Comparison of ENCODE assay signal across 1 cellular context in genomic region chr15:67109141-67110034, GRCh38.
A peak's percentile ranks its signal among the peaks of the same experiment; 100 is the strongest.
TF ChIP-seq lines count a peak whose summit lies in the region.

No MANE protein-coding gene starts in this region.

TF ChIP-seq in HepG2, 621 proteins besides CTCF, POLR2A, EP300 and RAD21 (continued from another document and continues in another):
- TF ChIP-seq THRA (CRISPR knock-in tag; IDR thresholded peaks at IDR 0.05; ENCODE audit: borderline replicate concordance) (peak; percentile 91; the same call in 1 of the 2 replicates), SOX5 (CRISPR knock-in tag; IDR thresholded peaks at IDR 0.05; ENCODE audit: borderline replicate concordance) (0 out of 2 replicates have a peak, but pooled peaks have one; percentile 29), BHLHE40 (IDR thresholded peaks at IDR 0.05; ENCODE audit: low read length) (peak; percentile 75), ZNF687 (CRISPR knock-in tag; IDR thresholded peaks at IDR 0.05) (peak; percentile 73), KLF9 (CRISPR knock-in tag; IDR thresholded peaks at IDR 0.05; ENCODE audit: low read depth) (no peak), ATF5 (CRISPR knock-in tag; IDR thresholded peaks at IDR 0.05; ENCODE audit: low read depth) (no peak), HIVEP1 (CRISPR knock-in tag; IDR thresholded peaks at IDR 0.05) (0 out of 2 replicates have a peak, but pooled peaks have one; percentile 53), RELA (CRISPR knock-in tag; IDR thresholded peaks at IDR 0.05) (no peak), NR2F6 (IDR thresholded peaks at IDR 0.05) (no peak), NR2F6 (CRISPR knock-in tag; IDR thresholded peaks at IDR 0.05) (peak; percentile 53; the same call in 1 of the 2 replicates), ZNF629 (CRISPR knock-in tag; conservative IDR thresholded peaks at IDR 0.05) (peak; percentile 93), NFKBIZ (CRISPR knock-in tag; IDR thresholded peaks at IDR 0.05) (no peak), HNF4A (CRISPR knock-in tag; IDR thresholded peaks at IDR 0.05) (peak; percentile 18; the same call in 1 of the 2 replicates), ZNF354B (CRISPR knock-in tag; IDR thresholded peaks at IDR 0.05) (no peak), PHF21A (CRISPR knock-in tag; IDR thresholded peaks at IDR 0.05) (no peak), GATAD2A (CRISPR knock-in tag; IDR thresholded peaks at IDR 0.05) (peak; percentile 67), HOXA3 (CRISPR knock-in tag; IDR thresholded peaks at IDR 0.05) (peak; percentile 46; the same call in 1 of the 2 replicates), FOXA3 (CRISPR knock-in tag; IDR thresholded peaks at IDR 0.05) (0 out of 2 replicates have a peak, but pooled peaks have one; percentile 33), TCF7 (IDR thresholded peaks at IDR 0.05; ENCODE audit: low read depth) (peak; percentile 12; the same call in 1 of the 2 replicates), HNRNPLL (IDR thresholded peaks at IDR 0.05; ENCODE audit: low read depth, low read length, poor library complexity, severe bottlenecking) (peak; percentile 33), SOX13 (IDR thresholded peaks at IDR 0.05) (no peak), SOX13 (CRISPR knock-in tag; conservative IDR thresholded peaks at IDR 0.05 in 1 of 2, IDR thresholded peaks at IDR 0.05 in 1 of 2) (peak in 1 of 2 experiments; percentile 41; a peak in 1 of 4 replicates), HOMEZ (CRISPR knock-in tag; IDR thresholded peaks at IDR 0.05; ENCODE audit: low read depth) (no peak), GPBP1L1 (CRISPR knock-in tag; IDR thresholded peaks at IDR 0.05) (no peak), HMG20A (CRISPR knock-in tag; IDR thresholded peaks at IDR 0.05; ENCODE audit: borderline replicate concordance) (peak; percentile 69; the same call in 1 of the 2 replicates), CREM (IDR thresholded peaks at IDR 0.05) (peak; percentile 45; the same call in 1 of the 2 replicates), CREM (CRISPR knock-in tag; IDR thresholded peaks at IDR 0.05) (no peak), XRCC5 (optimal IDR thresholded peaks at IDR 0.05; ENCODE audit: low read length) (peak; percentile 23), ZBTB42 (CRISPR knock-in tag; IDR thresholded peaks at IDR 0.05) (no peak), ZMYM2 (CRISPR knock-in tag; IDR thresholded peaks at IDR 0.05) (peak; percentile 55; the same call in 1 of the 2 replicates), FOSL2 (CRISPR knock-in tag; IDR thresholded peaks at IDR 0.05) (peak; percentile 74), SMARCC2 (IDR thresholded peaks at IDR 0.05) (no peak), SAP130 (CRISPR knock-in tag; IDR thresholded peaks at IDR 0.05; ENCODE audit: low read depth) (no peak), MTF2 (CRISPR knock-in tag; IDR thresholded peaks at IDR 0.05; ENCODE audit: borderline replicate concordance) (no peak), ZHX2 (IDR thresholded peaks at IDR 0.05; ENCODE audit: low read depth) (0 out of 2 replicates have a peak, but pooled peaks have one; percentile 30), ZHX2 (CRISPR knock-in tag; IDR thresholded peaks at IDR 0.05; ENCODE audit: borderline replicate concordance) (no peak), SKIL (CRISPR knock-in tag; IDR thresholded peaks at IDR 0.05; ENCODE audit: borderline replicate concordance) (peak; percentile 37; the same call in 1 of the 2 replicates), ADNP (CRISPR knock-in tag; IDR thresholded peaks at IDR 0.05) (peak; percentile 35; the same call in 1 of the 2 replicates), MEIS2 (CRISPR knock-in tag; IDR thresholded peaks at IDR 0.05) (no peak), IRF1 (CRISPR knock-in tag; IDR thresholded peaks at IDR 0.05; ENCODE audit: low read depth) (no peak), ZNF709 (CRISPR knock-in tag; IDR thresholded peaks at IDR 0.05) (no peak), POGZ (CRISPR knock-in tag; IDR thresholded peaks at IDR 0.05) (peak; percentile 76), MAZ (IDR thresholded peaks at IDR 0.05; ENCODE audit: borderline replicate concordance, low read depth, low read length) (no peak), MAZ (CRISPR knock-in tag; IDR thresholded peaks at IDR 0.05; ENCODE audit: low read depth) (no peak)
